ENCODE assay signal across 11 cellular contexts in the genomic region with DNA sequence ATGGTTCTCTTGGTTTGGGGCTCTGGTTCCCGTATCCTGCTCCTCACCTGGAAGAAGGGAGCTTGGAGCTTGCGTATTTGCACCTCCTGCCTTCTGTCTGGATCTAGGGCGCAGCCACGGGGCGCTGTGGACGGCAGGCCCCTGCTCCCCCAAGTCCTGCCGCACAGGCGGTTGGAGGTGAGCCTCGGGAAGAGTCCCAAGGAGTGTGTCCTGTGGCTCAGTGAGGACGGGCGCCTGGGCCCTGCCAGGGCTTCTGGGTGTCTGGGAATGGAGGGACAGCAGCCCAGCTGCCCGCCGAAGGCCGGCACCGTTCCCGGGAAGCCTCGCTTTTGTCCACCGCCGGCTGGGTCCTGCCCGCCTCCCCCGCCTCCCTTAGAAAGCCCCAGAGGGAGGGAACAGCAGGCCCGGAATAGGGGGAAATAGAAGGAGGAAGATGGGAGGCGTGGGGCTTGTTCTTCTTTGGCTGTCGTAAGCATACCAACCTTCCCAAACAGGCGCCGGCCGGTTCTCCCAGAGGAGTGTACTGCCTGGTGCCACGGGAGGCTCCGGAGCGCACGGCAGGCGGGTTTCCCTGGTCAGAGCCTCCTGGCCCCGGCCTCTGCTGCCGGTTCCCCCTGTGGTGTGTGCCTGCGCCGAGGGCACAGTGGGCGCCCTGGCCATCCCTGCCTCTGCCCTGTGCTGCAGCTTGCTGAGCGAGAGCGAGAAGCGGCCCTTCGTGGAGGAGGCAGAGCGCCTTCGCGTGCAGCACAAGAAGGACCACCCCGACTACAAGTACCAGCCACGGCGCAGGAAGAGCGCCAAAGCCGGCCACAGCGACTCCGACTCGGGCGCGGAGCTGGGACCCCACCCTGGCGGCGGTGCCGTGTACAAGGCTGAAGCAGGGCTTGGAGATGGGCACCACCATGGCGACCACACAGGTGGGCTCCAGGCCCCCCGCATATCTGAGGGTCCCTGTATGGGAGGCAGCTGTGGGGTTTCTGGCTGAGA. TPM values are rescaled to one million over a fixed set of nuclear protein-coding genes. Genes with fewer than 3 reads are reported as not detected.
A peak's percentile ranks its signal among the peaks of the same experiment; 100 is the strongest.
DNase-seq lines count a peak whose midpoint lies in the region; ATAC-seq and TF ChIP-seq lines count a peak whose summit lies in the region.
"Had no signal": no experiment of that assay in that cellular context is flagged by ENCODE, and none has a peak within 500 bp of the region (broad histone marks: within the 10 kb centered on the region; RNA-seq: fewer than 3 reads in every experiment).

No MANE protein-coding gene starts in this region.

- no peak overlapping the region for H3K18ac ChIP-seq in H9 (ENCODE audit: insufficient read length, low read depth, low read length)

- H4K20me1 ChIP-seq in H9 (ENCODE audit: control insufficient read depth, insufficient read depth, insufficient read length) (no peaks in the 10 kb centered on the region), neural progenitor cell (ENCODE audit: low read depth) (peaks cover 31% of the 10 kb centered on the region)

- H3T11ph ChIP-seq in H9 (ENCODE audit: low read length): no peak overlapping the region

- no peaks in the 10 kb centered on the region for H3K9me3 Mint-ChIP-seq in CD4-positive, CD25-positive, alpha-beta regulatory T cell
- H3K9me3 Mint-ChIP-seq in H9 (no peaks in the 10 kb centered on the region), neural progenitor cell (no peaks in the 10 kb centered on the region)

- no peak overlapping the region for H2BK120ac ChIP-seq in H9 (ENCODE audit: low read depth, low read length, poor library complexity, severe bottlenecking)

- H3K14ac ChIP-seq in H9 (ENCODE audit: insufficient read depth, low read length): no peak overlapping the region; the same call in 1 of the 2 replicates

- H3K23ac ChIP-seq in H9 (ENCODE audit: insufficient read length, low read depth, low read length): no peak overlapping the region

- no peak overlapping the region for H3K27ac ChIP-seq in CD4-positive, CD25-positive, alpha-beta regulatory T cell (ENCODE audit: insufficient read depth, low read length, poor library complexity, severe bottlenecking)
- H3K27ac ChIP-seq in H9 (ENCODE audit: insufficient read length, low read depth, low read length) (no peak overlapping the region), coronary artery (no peak overlapping the region), neural progenitor cell (no peak overlapping the region)
- H3K27ac ChIP-seq: brain microvascular endothelial cell had no signal

- no peak overlapping the region for H2BK12ac ChIP-seq in H9 (ENCODE audit: insufficient read length, low read depth, low read length)

- H2BK5ac ChIP-seq in H9 (ENCODE audit: insufficient read length, low read length): no peak overlapping the region

- no peak overlapping the region for H4K91ac ChIP-seq in H9 (ENCODE audit: insufficient read length, low read depth, low read length)

- peaks cover 0 to 4% (median 0%) of the 10 kb centered on the region in 4 donors for H3K4me1 Mint-ChIP-seq in CD4-positive, CD25-positive, alpha-beta regulatory T cell
- H3K4me1 Mint-ChIP-seq in H9 (peaks cover 3 to 7% of the 10 kb centered on the region in 2 experiments; a peak in 2 of 4 replicates), neural progenitor cell (peaks cover 11% of the 10 kb centered on the region)

- H3K4me3 ChIP-seq in CD4-positive, CD25-positive, alpha-beta regulatory T cell (ENCODE audit: low read depth, low read length): no peak overlapping the region
- H3K4me3 ChIP-seq in coronary artery: peak overlapping the region; percentile 85
- H3K4me3 ChIP-seq in neural progenitor cell: peak overlapping the region; percentile 63

- peaks cover 28% of the 10 kb centered on the region for H3F3A ChIP-seq in neural progenitor cell (ENCODE audit: low read depth)

- no CpG with 5 or more reads among the region's 59 CpGs for WGBS in H9 (ENCODE audit: extremely low coverage, insufficient read length, low lambda C conversion rate)

- no peaks in the 10 kb centered on the region for H3K79me1 ChIP-seq in H9 (ENCODE audit: insufficient read depth, low read depth, low read length, poor library complexity, severe bottlenecking)

- peak overlapping the region in 3 of 4 donors; percentile 56 to 84 (median 74) for H3K4me3 Mint-ChIP-seq in CD4-positive, CD25-positive, alpha-beta regulatory T cell
- peak overlapping the region; percentile 58 to 81 for H3K4me3 Mint-ChIP-seq in H9
- H3K4me3 Mint-ChIP-seq in neural progenitor cell: peak overlapping the region; percentile 84

- peaks cover 8% of the 10 kb centered on the region for H3K27me3 Mint-ChIP-seq in CD4-positive, CD25-positive, alpha-beta regulatory T cell
- H3K27me3 Mint-ChIP-seq in H9 (ENCODE audit: low read depth) (peaks cover 38% of the 10 kb centered on the region), neural progenitor cell (ENCODE audit: insufficient read depth, low read depth) (peaks cover 8% of the 10 kb centered on the region)

- no peak for ATAC-seq in CD4-positive, CD25-positive, alpha-beta regulatory T cell (ENCODE audit: low read depth in 2 of 2)

- no peaks in the 10 kb centered on the region for H3K9me3 ChIP-seq in CD4-positive, CD25-positive, alpha-beta regulatory T cell (ENCODE audit: control insufficient read depth in 2 of 2, low read length in 2 of 2)
- H3K9me3 ChIP-seq in H9 (ENCODE audit: control insufficient read depth, low read depth, low read length) (no peaks in the 10 kb centered on the region), neural progenitor cell (ENCODE audit: low read depth) (no peaks in the 10 kb centered on the region)

- no peak overlapping the region for H3K4ac ChIP-seq in H9 (ENCODE audit: low read depth, low read length)

- H2AFZ ChIP-seq in H9 (ENCODE audit: low read length): no peak overlapping the region
- H2AFZ ChIP-seq in neural progenitor cell (replicated peaks): no peak overlapping the region

- no peak overlapping the region for H4K8ac ChIP-seq in H9 (replicated peaks; ENCODE audit: insufficient read length, low read depth, low read length)

- no peaks in the 10 kb centered on the region for H3K36me3 Mint-ChIP-seq in CD4-positive, CD25-positive, alpha-beta regulatory T cell
- H3K36me3 Mint-ChIP-seq in H9 (ENCODE audit: insufficient read depth in 1 of 3, low read depth in 3 of 3): peaks cover 0 to 2% (median 0%) of the 10 kb centered on the region in 3 experiments; a peak in 2 of 7 replicates
- H3K36me3 Mint-ChIP-seq in neural progenitor cell: no peaks in the 10 kb centered on the region

- TF ChIP-seq CTCF in H9 (conservative IDR thresholded peaks at IDR 0.05) (no peak), coronary artery (IDR thresholded peaks at IDR 0.05) (no peak), neural progenitor cell (IDR thresholded peaks at IDR 0.05) (no peak)

- DNase-seq in CD4-positive, CD25-positive, alpha-beta regulatory T cell: no peak
- DNase-seq in H9 (no peak), coronary artery (ENCODE audit: low spot score) (no peak), neural progenitor cell (ENCODE audit: low spot score) (peak; percentile 69), SW480 (ENCODE audit: low spot score) (no peak), kidney glomerular epithelial cell (lab: John Stamatoyannopoulos, UW) (no peak), middle frontal gyrus (ENCODE audit: extremely low spot score, low spot score) (no peak)
- DNase-seq in stimulated activated CD8-positive, alpha-beta memory T cell treated with anti-CD3 and anti-CD28 coated beads, Interleukin-4, amount 100 ng/mL, for 48 hours: no peak
- DNase-seq: brain microvascular endothelial cell, mesendoderm had no signal

- H3K9ac ChIP-seq in H9 (ENCODE audit: extremely low read depth, insufficient read length, low read length) (no peak overlapping the region), neural progenitor cell (no peak overlapping the region)

- no peak overlapping the region; the same call in 1 of the 2 replicates for H2BK15ac ChIP-seq in H9 (ENCODE audit: low read depth, low read length)

- no peak overlapping the region for H3K56ac ChIP-seq in H9 (ENCODE audit: insufficient read length, low read depth, low read length)

- no peak overlapping the region for H3K27ac Mint-ChIP-seq in CD4-positive, CD25-positive, alpha-beta regulatory T cell
- H3K27ac Mint-ChIP-seq in H9 (no peak overlapping the region), neural progenitor cell (no peak overlapping the region)

- H3K27me3 ChIP-seq in CD4-positive, CD25-positive, alpha-beta regulatory T cell (ENCODE audit: control insufficient read depth, insufficient read depth, low read length): no peaks in the 10 kb centered on the region
- H3K27me3 ChIP-seq in H9 (ENCODE audit: insufficient read depth, low read length) (peaks cover 14% of the 10 kb centered on the region; the same call in 1 of the 2 replicates), neural progenitor cell (peaks cover 64% of the 10 kb centered on the region)

- peaks cover 17% of the 10 kb centered on the region for H3K4me1 ChIP-seq in CD4-positive, CD25-positive, alpha-beta regulatory T cell (ENCODE audit: control insufficient read depth, insufficient read depth, low read length, poor library complexity, severe bottlenecking)
- H3K4me1 ChIP-seq in H9 (ENCODE audit: insufficient read depth, low read length) (no peaks in the 10 kb centered on the region), neural progenitor cell (peaks cover 23% of the 10 kb centered on the region)

- H3K23me2 ChIP-seq in H9 (ENCODE audit: insufficient read length, low read depth, low read length, poor library complexity, severe bottlenecking): peaks cover 10% of the 10 kb centered on the region

- H2AK5ac ChIP-seq in H9 (ENCODE audit: insufficient read length, low read length): no peak overlapping the region

- H2BK20ac ChIP-seq in H9 (ENCODE audit: low read depth, low read length, poor library complexity, severe bottlenecking): no peak overlapping the region

- H4K5ac ChIP-seq in H9 (ENCODE audit: insufficient read length, low read depth, low read length): no peak overlapping the region

- H3K4me2 ChIP-seq in H9 (ENCODE audit: insufficient read depth, insufficient read length, low read length): peak overlapping the region; percentile 42
- H3K4me2 ChIP-seq in neural progenitor cell: peak overlapping the region; percentile 94

- no peaks in the 10 kb centered on the region for H3K36me3 ChIP-seq in CD4-positive, CD25-positive, alpha-beta regulatory T cell (ENCODE audit: control insufficient read depth, insufficient read depth, low read length)
- no peaks in the 10 kb centered on the region for H3K36me3 ChIP-seq in neural progenitor cell
- H3K36me3 ChIP-seq: brain microvascular endothelial cell had no signal

- H3K79me2 ChIP-seq in H9 (ENCODE audit: insufficient read depth, low read length) (no peaks in the 10 kb centered on the region), neural progenitor cell (ENCODE audit: low read depth) (no peaks in the 10 kb centered on the region)

RNA-seq across cellular contexts. Expression of gene SOX8, which starts 1.8 kb away (rescaled TPM):
- total RNA-seq in CD4-positive, CD25-positive, alpha-beta regulatory T cell: 1.1 TPM
- under 1 TPM; 0.16 to 0.53 (median 0.24) TPM for polyA plus RNA-seq in CD4-positive, CD25-positive, alpha-beta regulatory T cell
- total RNA-seq in H9 (2021) (8.9 and 9.6 TPM in 2 replicates), neural progenitor cell (ENCODE audit: low replicate concordance) (0.75 and 3.0 TPM in 2 replicates)
- total RNA-seq: fibroblast of villous mesenchyme had no signal

RNA-seq across cellular contexts. Expression of gene LMF1, which starts 12.6 kb away (rescaled TPM):
- total RNA-seq in CD4-positive, CD25-positive, alpha-beta regulatory T cell: 40.0 TPM
- 10 to 100 TPM in 3 of 4 donors, 1 to 10 TPM in 1; 9.9 to 12.9 (median 11.3) TPM for polyA plus RNA-seq in CD4-positive, CD25-positive, alpha-beta regulatory T cell
- total RNA-seq in H9 (2021) (7.1 and 7.8 TPM in 2 replicates), neural progenitor cell (ENCODE audit: low replicate concordance) (3.4 and 26.8 TPM in 2 replicates)
